ENCODE assay signal across 26 cellular contexts in the genomic region with DNA sequence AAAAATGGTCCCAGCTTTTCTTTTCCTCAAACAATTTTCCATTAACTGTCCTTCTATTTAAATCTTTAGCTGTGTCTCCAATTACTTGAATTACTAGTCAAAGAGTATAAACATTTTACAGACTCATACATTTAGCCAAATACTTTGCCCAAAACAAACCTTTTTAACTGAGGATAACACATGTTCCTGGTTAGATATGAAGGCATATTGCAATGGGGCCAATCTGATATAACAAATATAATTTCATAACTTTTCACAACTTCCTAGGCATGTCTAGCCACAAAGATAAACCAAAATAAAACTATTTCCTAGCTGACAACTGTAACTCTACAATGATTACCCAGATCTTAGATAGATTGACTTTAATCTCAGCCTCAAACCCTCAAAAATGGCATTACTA.
"Had no signal": no experiment of that assay in that cellular context is flagged by ENCODE, and none has a peak within 500 bp of the region (broad histone marks: within the 10 kb centered on the region; RNA-seq: fewer than 3 reads in every experiment).

No MANE protein-coding gene starts in this region.

- DNase-seq: colonic mucosa; cortex of kidney; dermis blood vessel endothelial cell; dorsolateral prefrontal cortex; effector CD4-positive, alpha-beta T cell; effector CD8-positive, alpha-beta T cell; effector memory CD4-positive, alpha-beta T cell; effector memory CD8-positive, alpha-beta T cell; endodermal cell; erythroblast; esophagus squamous epithelium; foreskin fibroblast; foreskin keratinocyte; foreskin melanocyte; gastrocnemius medialis; glutamatergic neuron; head of caudate nucleus; heart left ventricle; heart right ventricle had no signal

- ATAC-seq: effector memory CD8-positive, alpha-beta T cell; esophagus mucosa; foreskin keratinocyte; gastrocnemius medialis; gastroesophageal sphincter; heart left ventricle; heart right ventricle had no signal

- H3K79me2 ChIP-seq: hepatocyte had no signal

- H3K27ac ChIP-seq: colonic mucosa, coronary artery, dorsolateral prefrontal cortex, epithelial cell of prostate, esophagus muscularis mucosa, esophagus squamous epithelium, foreskin keratinocyte, gastrocnemius medialis, gastroesophageal sphincter, heart left ventricle, heart right ventricle, hepatocyte had no signal

- H3K27me3 Mint-ChIP-seq: dendritic cell treated with granulocyte-macrophage colony-stimulating factor and Interleukin-4, amounts not matched to agents 40 ng/mL and 50 ng/mL, for 4 days; effector memory CD8-positive, alpha-beta T cell had no signal

- H3K9me3 ChIP-seq: colonic mucosa, esophagus muscularis mucosa, esophagus squamous epithelium, gastrocnemius medialis, gastroesophageal sphincter, heart left ventricle, heart right ventricle had no signal

- H2AFZ ChIP-seq: hepatocyte had no signal

- H3K4me3 ChIP-seq: colonic mucosa, coronary artery, dorsolateral prefrontal cortex, esophagus muscularis mucosa, esophagus squamous epithelium, gastrocnemius medialis, gastroesophageal sphincter, heart left ventricle, heart right ventricle, hepatocyte had no signal

- H3K4me3 Mint-ChIP-seq: dendritic cell treated with granulocyte-macrophage colony-stimulating factor and Interleukin-4, amounts not matched to agents 40 ng/mL and 50 ng/mL, for 4 days; effector memory CD8-positive, alpha-beta T cell; endodermal cell had no signal

- H3K9me3 Mint-ChIP-seq: dendritic cell treated with granulocyte-macrophage colony-stimulating factor and Interleukin-4, amounts not matched to agents 40 ng/mL and 50 ng/mL, for 4 days; endodermal cell had no signal

- H3K4me2 ChIP-seq: hepatocyte had no signal

- H3K27ac Mint-ChIP-seq: dendritic cell treated with granulocyte-macrophage colony-stimulating factor and Interleukin-4, amounts not matched to agents 40 ng/mL and 50 ng/mL, for 4 days; effector memory CD8-positive, alpha-beta T cell; endodermal cell had no signal

- H3K36me3 ChIP-seq: colonic mucosa, esophagus muscularis mucosa, esophagus squamous epithelium, gastrocnemius medialis, gastroesophageal sphincter, heart left ventricle, heart right ventricle had no signal

- H3K4me1 ChIP-seq: colonic mucosa, esophagus muscularis mucosa, esophagus squamous epithelium, foreskin keratinocyte, gastrocnemius medialis, gastroesophageal sphincter, heart left ventricle, heart right ventricle had no signal

- H3K27me3 ChIP-seq: colonic mucosa, foreskin keratinocyte, gastrocnemius medialis, gastroesophageal sphincter, heart left ventricle, heart right ventricle, hepatocyte had no signal
